In genomic region chr12:48903363-48903981, GRCh38 we compare ENCODE assay signal across 9 cellular contexts. TPM values are rescaled to one million over a fixed set of nuclear protein-coding genes. Genes with fewer than 3 reads are reported as not detected.
DNase-seq lines count a peak whose midpoint lies in the region; ATAC-seq and TF ChIP-seq lines count a peak whose summit lies in the region.
"Had no signal": no experiment of that assay in that cellular context is flagged by ENCODE, and none has a peak within 500 bp of the region (broad histone marks: within the 10 kb centered on the region; RNA-seq: fewer than 3 reads in every experiment).

No MANE protein-coding gene starts in this region.

- peak overlapping the region; percentile 67 for H3K4me3 Mint-ChIP-seq in dendritic cell treated with granulocyte-macrophage colony-stimulating factor and Interleukin-4, amounts not matched to agents 40 ng/mL and 50 ng/mL, for 4 days

- TF ChIP-seq POLR2A in IMR-90 (IDR thresholded peaks at IDR 0.05; ENCODE audit: low read depth, low read length): no peak

- no peak overlapping the region for H3K4me3 ChIP-seq in DND-41 (ENCODE audit: low read depth in 1 of 2, low read length in 2 of 2)
- no peak overlapping the region for H3K4me3 ChIP-seq in IMR-90 (ENCODE audit: insufficient read depth, low read depth, low read length)
- no peak overlapping the region for H3K4me3 ChIP-seq in osteoblast (ENCODE audit: insufficient read depth, low read length)

- H3K4me1 Mint-ChIP-seq in dendritic cell treated with granulocyte-macrophage colony-stimulating factor and Interleukin-4, amounts not matched to agents 40 ng/mL and 50 ng/mL, for 4 days (ENCODE audit: low read depth): peaks cover 11% of the 10 kb centered on the region

- no peak overlapping the region for H4K8ac ChIP-seq in IMR-90 (ENCODE audit: low read depth in 2 of 2, low read length in 2 of 2)

- no peak overlapping the region for H3K18ac ChIP-seq in IMR-90 (ENCODE audit: low read depth, low read length)

- H4K20me1 ChIP-seq in DND-41 (ENCODE audit: insufficient read depth, low read length): no peaks in the 10 kb centered on the region
- no peaks in the 10 kb centered on the region for H4K20me1 ChIP-seq in IMR-90 (ENCODE audit: insufficient read depth, low read length)
- no peaks in the 10 kb centered on the region for H4K20me1 ChIP-seq in osteoblast (ENCODE audit: insufficient read depth, low read length)

- no peak overlapping the region for H4K5ac ChIP-seq in IMR-90 (ENCODE audit: low read depth, low read length)

- H2AFZ ChIP-seq in DND-41 (ENCODE audit: low read depth, low read length) (no peak overlapping the region), IMR-90 (replicated peaks; ENCODE audit: low read length, poor library complexity) (no peak overlapping the region), osteoblast (ENCODE audit: low read length) (no peak overlapping the region)

- dilution Hi-C loops in IMR-90 (cut with HindIII; ENCODE audit: low sequenced_read_pairs, unreplicated experiment): no loop called here

- H2BK120ac ChIP-seq in IMR-90 (ENCODE audit: low read depth, low read length): no peak overlapping the region

- H3K23ac ChIP-seq in IMR-90 (ENCODE audit: low read depth, low read length): no peak overlapping the region

- no peaks in the 10 kb centered on the region for H3K9me1 ChIP-seq in IMR-90 (ENCODE audit: insufficient read depth, low read length)

- in situ Hi-C loops in IMR-90 (cut with MboI; ENCODE audit: low sequenced_read_pairs): no loop called here

- H3K4me1 ChIP-seq in DND-41 (ENCODE audit: insufficient read depth, low read length) (peaks cover 8% of the 10 kb centered on the region), IMR-90 (ENCODE audit: control insufficient read depth, insufficient read depth, low read length) (no peaks in the 10 kb centered on the region; the same call in 1 of the 2 replicates), osteoblast (ENCODE audit: insufficient read depth, low read length) (peaks cover 2% of the 10 kb centered on the region)

- CTCF ChIA-PET in IMR-90 (lab: Yijun Ruan, JAX): interaction anchor here (0.7 to 1.6 kb wide), 5 partner anchors 9 to 33 kb away, joined by 3 to 5 read pairs (median 3); no protein-coding TSS in a partner anchor

- H3K14ac ChIP-seq in IMR-90 (replicated peaks; ENCODE audit: low read depth, low read length): no peak overlapping the region

- no peak overlapping the region for H4K91ac ChIP-seq in IMR-90 (ENCODE audit: insufficient read depth, low read depth, low read length)

- peaks cover 4% of the 10 kb centered on the region for H3K27me3 ChIP-seq in DND-41 (ENCODE audit: insufficient read depth, low read length, poor library complexity)
- H3K27me3 ChIP-seq in IMR-90 (ENCODE audit: control insufficient read depth, insufficient read depth, low read length): no peaks in the 10 kb centered on the region; the same call in none of the 2 replicates
- peaks cover 2% of the 10 kb centered on the region for H3K27me3 ChIP-seq in osteoblast (ENCODE audit: insufficient read depth, low read length)

- no peak overlapping the region for H3K27ac Mint-ChIP-seq in dendritic cell treated with granulocyte-macrophage colony-stimulating factor and Interleukin-4, amounts not matched to agents 40 ng/mL and 50 ng/mL, for 4 days

- H3K9me3 Mint-ChIP-seq in dendritic cell treated with granulocyte-macrophage colony-stimulating factor and Interleukin-4, amounts not matched to agents 40 ng/mL and 50 ng/mL, for 4 days: no peaks in the 10 kb centered on the region

- H3K27ac ChIP-seq in DND-41 (ENCODE audit: low read length) (no peak overlapping the region), IMR-90 (ENCODE audit: insufficient read depth, low read length) (no peak overlapping the region), osteoblast (ENCODE audit: low read depth, low read length) (no peak overlapping the region)
- H3K27ac ChIP-seq: SK-N-MC had no signal

- H3K9ac ChIP-seq in DND-41 (ENCODE audit: low read depth, low read length) (no peak overlapping the region), IMR-90 (ENCODE audit: low read depth, low read length) (no peak overlapping the region)

- 71% methylated on average over 8 of the region's 20 CpGs; no CpG with 5 or more reads in 1 of the 2 experiments for WGBS in IMR-90 (ENCODE audit: extremely low coverage in 2 of 2, insufficient read length in 1 of 2), 2 experiments

- BruUV-seq in IMR-90 (replicated peaks; lab: Mats Ljungman, UMichigan): no TSS peak

- POLR2A ChIA-PET in IMR-90 (lab: Charles Lee; ENCODE audit: unreplicated experiment): no interaction called here

- H3K27me3 Mint-ChIP-seq in dendritic cell treated with granulocyte-macrophage colony-stimulating factor and Interleukin-4, amounts not matched to agents 40 ng/mL and 50 ng/mL, for 4 days: peaks cover 36% of the 10 kb centered on the region

- no peak for TF ChIP-seq CTCF in DND-41 (IDR thresholded peaks at IDR 0.05; ENCODE audit: borderline replicate concordance, extremely low read depth, low read length, poor library complexity, severe bottlenecking)
- no peak for TF ChIP-seq CTCF in IMR-90 (conservative IDR thresholded peaks at IDR 0.05; ENCODE audit: low read depth, low read length)
- TF ChIP-seq CTCF in osteoblast (IDR thresholded peaks at IDR 0.05; ENCODE audit: extremely low read depth, low read depth, low read length): no peak

- no peaks in the 10 kb centered on the region for H3K79me1 ChIP-seq in IMR-90 (ENCODE audit: low read depth in 1 of 2, low read length in 2 of 2)

- H2BK15ac ChIP-seq in IMR-90 (ENCODE audit: low read depth, low read length): no peak overlapping the region

- no peak overlapping the region for H3K4me2 ChIP-seq in DND-41 (ENCODE audit: insufficient read depth, low read length)
- H3K4me2 ChIP-seq in IMR-90 (ENCODE audit: low read depth, low read length): no peak overlapping the region
- H3K4me2 ChIP-seq in osteoblast (ENCODE audit: insufficient read depth, low read length): peak overlapping the region; percentile 81

- H3K4ac ChIP-seq in IMR-90 (ENCODE audit: low read depth, low read length): no peak overlapping the region

- no peak overlapping the region for H3K56ac ChIP-seq in IMR-90 (ENCODE audit: extremely low read depth, insufficient read depth, low read length)

- H2AK5ac ChIP-seq in IMR-90 (ENCODE audit: low read depth, low read length): 0 out of 2 replicates have a peak overlapping the region, but pooled peaks have one; percentile 16

- H3K36me3 Mint-ChIP-seq in dendritic cell treated with granulocyte-macrophage colony-stimulating factor and Interleukin-4, amounts not matched to agents 40 ng/mL and 50 ng/mL, for 4 days (ENCODE audit: low read depth): no peaks in the 10 kb centered on the region

- H2BK5ac ChIP-seq in IMR-90 (ENCODE audit: low read depth, low read length, poor library complexity, severe bottlenecking): no peak overlapping the region

- intact Hi-C loops in IMR-90 (cut with micrococcal nuclease): no loop called here
- intact Hi-C loops in dendritic cell treated with granulocyte-macrophage colony-stimulating factor and Interleukin-4, amounts not matched to agents 40 ng/mL and 50 ng/mL, for 4 days (cut with micrococcal nuclease): no loop called here

- H3K79me2 ChIP-seq in DND-41 (ENCODE audit: insufficient read depth, low read length): no peaks in the 10 kb centered on the region
- no peaks in the 10 kb centered on the region for H3K79me2 ChIP-seq in osteoblast (ENCODE audit: insufficient read depth, low read length)

- H2AK9ac ChIP-seq in IMR-90 (replicated peaks; ENCODE audit: low read depth, low read length, poor library complexity): no peak overlapping the region

- H3K9me3 ChIP-seq in DND-41 (ENCODE audit: insufficient read depth, low read length, severe bottlenecking) (no peaks in the 10 kb centered on the region), IMR-90 (ENCODE audit: control insufficient read depth, insufficient read depth, low read length) (no peaks in the 10 kb centered on the region), osteoblast (ENCODE audit: low read depth, low read length) (no peaks in the 10 kb centered on the region)

- no peak overlapping the region for H2BK20ac ChIP-seq in IMR-90 (ENCODE audit: low read depth, low read length)

- no peak for TF ChIP-seq RAD21 in IMR-90 (IDR thresholded peaks at IDR 0.05; ENCODE audit: low read length)

- ATAC-seq in DND-41 (ENCODE audit: insufficient read depth, low read depth): peak; percentile 25; the same call in 1 of the 3 replicates
- ATAC-seq in IMR-90 (ENCODE audit: low read depth): no peak

- H3K36me3 ChIP-seq in DND-41 (ENCODE audit: insufficient read depth, low read length): no peaks in the 10 kb centered on the region
- no peaks in the 10 kb centered on the region for H3K36me3 ChIP-seq in IMR-90 (ENCODE audit: control insufficient read depth, insufficient read depth, low read length)
- no peaks in the 10 kb centered on the region for H3K36me3 ChIP-seq in osteoblast (ENCODE audit: insufficient read depth, low read length)

- DNase-seq in DND-41 (no peak), IMR-90 (peak; percentile 32), osteoblast (ENCODE audit: insufficient read length, low spot score, missing footprints) (peak; percentile 13), DMS79 (lab: John Stamatoyannopoulos, UW) (no peak), NCI-H774 (lab: John Stamatoyannopoulos, UW) (no peak), hepatic stellate cell (ENCODE audit: low spot score) (no peak), NCI-H1092 (lab: John Stamatoyannopoulos, UW) (no peak)

TF ChIP-seq in IMR-90, 13 proteins besides CTCF, POLR2A, EP300 and RAD21:
- no peak for TF ChIP-seq MAFK (IDR thresholded peaks at IDR 0.05; ENCODE audit: low read depth, low read length)
- peak; percentile 82 for TF ChIP-seq CEBPB (IDR thresholded peaks at IDR 0.05; ENCODE audit: low read depth, low read length)

RNA-seq across cellular contexts. Expression of gene FKBP11, which starts 21.8 kb away (rescaled TPM):
- total RNA-seq in IMR-90 (2012; rRNA removed) (4.7 and 5.0 TPM in 2 replicates), osteoblast (24.8 and 31.8 TPM in 2 replicates)
- polyA plus RNA-seq in IMR-90 (2012; rRNA removed): 40.0 and 44.1 TPM in 2 replicates
- polyA plus RNA-seq in IMR-90 (2012; cell fraction: cytosol; rRNA removed): 24.1 and 44.7 TPM in 2 replicates
- 111 and 137 TPM in 2 replicates for polyA plus RNA-seq in IMR-90 (2012; cell fraction: nucleus; rRNA removed; ENCODE audit: low replicate concordance)

RNA-seq across cellular contexts. Expression of gene RND1, which starts 37.8 kb away (rescaled TPM):
- under 0.01 TPM in 1 of 2 replicates, not detected in the other for total RNA-seq in IMR-90 (2012; rRNA removed)
- polyA plus RNA-seq in IMR-90 (2012; rRNA removed): 0.21 and 0.26 TPM in 2 replicates
- polyA plus RNA-seq in IMR-90 (2012; cell fraction: cytosol; rRNA removed): 0.13 and 0.62 TPM in 2 replicates
- 0.17 and 0.31 TPM in 2 replicates for polyA plus RNA-seq in IMR-90 (2012; cell fraction: nucleus; rRNA removed; ENCODE audit: low replicate concordance)
- total RNA-seq in osteoblast: 0.29 and 0.36 TPM in 2 replicates

RNA-seq across cellular contexts. Expression of gene DDX23, which starts 51.5 kb away (rescaled TPM):
- total RNA-seq in IMR-90 (2012; rRNA removed) (81.9 and 92.5 TPM in 2 replicates), osteoblast (48.6 and 53.6 TPM in 2 replicates)
- 59.1 and 61.8 TPM in 2 replicates for polyA plus RNA-seq in IMR-90 (2012; rRNA removed)
- 26.3 and 32.9 TPM in 2 replicates for polyA plus RNA-seq in IMR-90 (2012; cell fraction: cytosol; rRNA removed)
- polyA plus RNA-seq in IMR-90 (2012; cell fraction: nucleus; rRNA removed; ENCODE audit: low replicate concordance): 69.4 and 141 TPM in 2 replicates

RNA-seq across cellular contexts. Expression of gene ARF3, which starts 53.8 kb away (rescaled TPM):
- total RNA-seq in IMR-90 (2012; rRNA removed) (97.7 and 103 TPM in 2 replicates), osteoblast (51.9 and 53.9 TPM in 2 replicates)
- 198 and 222 TPM in 2 replicates for polyA plus RNA-seq in IMR-90 (2012; rRNA removed)
- 112 and 114 TPM in 2 replicates for polyA plus RNA-seq in IMR-90 (2012; cell fraction: cytosol; rRNA removed)
- 92.4 and 160 TPM in 2 replicates for polyA plus RNA-seq in IMR-90 (2012; cell fraction: nucleus; rRNA removed; ENCODE audit: low replicate concordance)

Comparison
In these comparisons a context has a peak if more than half of its experiments do, and no peak if none do; other contexts are left out.
1. DNase-seq: peak in IMR-90 (single experiment) and osteoblast (single experiment); none in DND-41 (single experiment), DMS79 (single experiment), NCI-H774 (single experiment), hepatic stellate cell (single experiment) and NCI-H1092 (single experiment).